22 cellular contexts compared by ENCODE assay signal in genomic region chr13:41956272-41956671, GRCh38.
"Had no signal": no experiment of that assay in that cellular context is flagged by ENCODE, and none has a peak within 500 bp of the region (broad histone marks: within the 10 kb centered on the region; RNA-seq: fewer than 3 reads in every experiment).

No MANE protein-coding gene starts in this region.

- H3K9me3 ChIP-seq: adrenal gland, breast epithelium, left lung, mucosa of descending colon, stomach, upper lobe of left lung had no signal

- H3K4me3 Mint-ChIP-seq: activated CD4-positive, alpha-beta T cell treated with anti-CD3 and anti-CD28 coated beads, Interleukin-2, amount 10 ng/mL, durations not matched to agents 7 days and 5 days; activated CD8-positive, alpha-beta T cell treated with anti-CD3 and anti-CD28 coated beads, Interleukin-2, amount 10 ng/mL, durations not matched to agents 7 days and 5 days; activated naive CD4-positive, alpha-beta T cell treated with anti-CD3 and anti-CD28 coated beads for 36 hours; activated T-cell treated with anti-CD3 and anti-CD28 coated beads, Interleukin-2, amount 50 U/mL, for 4 hours; neural progenitor cell; stimulated activated effector memory CD8-positive, alpha-beta T cell treated with anti-CD3 and anti-CD28 coated beads, Interleukin-12 subunit alpha, Interleukin-12 subunit beta, amount 100 ng/mL, for 72 hours had no signal

- H3K27ac Mint-ChIP-seq: activated CD4-positive, alpha-beta T cell treated with anti-CD3 and anti-CD28 coated beads, Interleukin-2, amount 10 ng/mL, durations not matched to agents 7 days and 5 days; activated CD8-positive, alpha-beta T cell treated with anti-CD3 and anti-CD28 coated beads, Interleukin-2, amount 10 ng/mL, durations not matched to agents 7 days and 5 days; activated naive CD4-positive, alpha-beta T cell treated with anti-CD3 and anti-CD28 coated beads for 36 hours; naive B cell; neural progenitor cell; stimulated activated effector memory CD8-positive, alpha-beta T cell treated with anti-CD3 and anti-CD28 coated beads, Interleukin-12 subunit alpha, Interleukin-12 subunit beta, amount 100 ng/mL, for 72 hours had no signal

- H3K4me3 ChIP-seq: adrenal gland, breast epithelium, coronary artery, left lung, mucosa of descending colon, neural progenitor cell, smooth muscle cell, stomach, upper lobe of left lung had no signal

- ATAC-seq: activated CD8-positive, alpha-beta T cell treated with anti-CD3 and anti-CD28 coated beads, Interleukin-2, amount 10 ng/mL, durations not matched to agents 7 days and 5 days; activated T-cell treated with anti-CD3 and anti-CD28 coated beads, Interleukin-2, amount 50 U/mL, for 4 hours; left lung; mucosa of descending colon; sciatic nerve; stimulated activated effector memory CD8-positive, alpha-beta T cell treated with anti-CD3 and anti-CD28 coated beads, Interleukin-12 subunit alpha, Interleukin-12 subunit beta, amount 100 ng/mL, for 72 hours had no signal

- H3K4me1 ChIP-seq: breast epithelium, neural progenitor cell had no signal

- FAIRE-seq: astrocyte, endometrium, kidney had no signal

- H3K36me3 Mint-ChIP-seq: naive B cell; stimulated activated effector memory CD8-positive, alpha-beta T cell treated with anti-CD3 and anti-CD28 coated beads, Interleukin-12 subunit alpha, Interleukin-12 subunit beta, amount 100 ng/mL, for 72 hours had no signal

- H3K9me3 Mint-ChIP-seq: activated CD4-positive, alpha-beta T cell treated with anti-CD3 and anti-CD28 coated beads, Interleukin-2, amount 10 ng/mL, durations not matched to agents 7 days and 5 days; activated naive CD4-positive, alpha-beta T cell treated with anti-CD3 and anti-CD28 coated beads for 36 hours; activated T-cell treated with anti-CD3 and anti-CD28 coated beads, Interleukin-2, amount 50 U/mL, for 4 hours; naive B cell; neural progenitor cell; stimulated activated effector memory CD8-positive, alpha-beta T cell treated with anti-CD3 and anti-CD28 coated beads, Interleukin-12 subunit alpha, Interleukin-12 subunit beta, amount 100 ng/mL, for 72 hours had no signal

- H3K27me3 ChIP-seq: adrenal gland, breast epithelium, left lung, stomach, upper lobe of left lung had no signal

- H3K36me3 ChIP-seq: adrenal gland, breast epithelium, left lung, neural progenitor cell, stomach, upper lobe of left lung had no signal

- H3K27ac ChIP-seq: adrenal gland, breast epithelium, coronary artery, left lung, neural progenitor cell, stomach, upper lobe of left lung had no signal

- DNase-seq: activated CD4-positive, alpha-beta T cell treated with anti-CD3 and anti-CD28 coated beads, Interleukin-2, amount 10 ng/mL, durations not matched to agents 7 days and 5 days; activated CD8-positive, alpha-beta memory T cell treated with anti-CD3 and anti-CD28 coated beads, Interleukin-2, amount 50 U/mL, for 4 hours; activated CD8-positive, alpha-beta T cell treated with anti-CD3 and anti-CD28 coated beads, Interleukin-2, amount 10 ng/mL, durations not matched to agents 7 days and 5 days; activated naive CD4-positive, alpha-beta T cell treated with anti-CD3 and anti-CD28 coated beads for 36 hours; activated T-cell treated with anti-CD3 and anti-CD28 coated beads, Interleukin-2, amount 50 U/mL, for 4 hours; foreskin melanocyte; kidney; left lung; mucosa of descending colon; naive B cell; stimulated activated CD4-positive, alpha-beta T cell treated with anti-CD3 and anti-CD28 coated beads, Interleukin-4, amount 100 ng/mL, for 1 hour; stomach had no signal

- H3K27me3 Mint-ChIP-seq: activated CD4-positive, alpha-beta T cell treated with anti-CD3 and anti-CD28 coated beads, Interleukin-2, amount 10 ng/mL, durations not matched to agents 7 days and 5 days; naive B cell had no signal
